8 cellular contexts compared by ENCODE assay signal in genomic region chr6:28980797-28981390, GRCh38. TPM values are rescaled to one million over a fixed set of nuclear protein-coding genes. Genes with fewer than 3 reads are reported as not detected.
DNase-seq lines count a peak whose midpoint lies in the region; ATAC-seq and TF ChIP-seq lines count a peak whose summit lies in the region.

No MANE protein-coding gene starts in this region.

- H3K27me3 ChIP-seq in Loucy (ENCODE audit: insufficient read depth, low read length, poor library complexity, severe bottlenecking): no peaks in the 10 kb centered on the region
- no peaks in the 10 kb centered on the region for H3K27me3 ChIP-seq in ascending aorta
- no peaks in the 10 kb centered on the region for H3K27me3 ChIP-seq in right atrium auricular region

- H3K4me1 ChIP-seq in Loucy (ENCODE audit: insufficient read depth, low read length, poor library complexity, severe bottlenecking): peaks cover 7% of the 10 kb centered on the region
- H3K4me1 ChIP-seq in ascending aorta: no peaks in the 10 kb centered on the region
- H3K4me1 ChIP-seq in right atrium auricular region: peaks cover 0 to 8% of the 10 kb centered on the region in 2 donors

- intact Hi-C loops in ascending aorta (cut with DNase I): loop anchor here (1.0 to 10.0 kb wide), 7 partner anchors 36 to 1846 kb away; a partner anchor contains a TSS

- H3K9me3 ChIP-seq in Loucy (ENCODE audit: insufficient read depth, low read depth, low read length): no peaks in the 10 kb centered on the region
- no peaks in the 10 kb centered on the region for H3K9me3 ChIP-seq in SK-N-MC (ENCODE audit: low read depth, low read length)
- H3K9me3 ChIP-seq in ascending aorta: no peaks in the 10 kb centered on the region
- no peaks in the 10 kb centered on the region for H3K9me3 ChIP-seq in right atrium auricular region

- H3K36me3 ChIP-seq in Loucy (ENCODE audit: insufficient read depth, low read length): no peaks in the 10 kb centered on the region
- no peaks in the 10 kb centered on the region for H3K36me3 ChIP-seq in SK-N-MC (ENCODE audit: insufficient read depth, low read length)
- H3K36me3 ChIP-seq in ascending aorta: no peaks in the 10 kb centered on the region
- H3K36me3 ChIP-seq in right atrium auricular region: no peaks in the 10 kb centered on the region

- peak overlapping the region; percentile 73 for H3K9ac ChIP-seq in Loucy (ENCODE audit: low read depth, low read length, poor library complexity, severe bottlenecking)
- peak overlapping the region; percentile 83 for H3K9ac ChIP-seq in SK-N-MC (ENCODE audit: insufficient read length)

- H3F3A ChIP-seq in Loucy (ENCODE audit: low read depth): peaks cover 5% of the 10 kb centered on the region; the same call in 1 of the 2 replicates

- H4K20me1 ChIP-seq in Loucy (ENCODE audit: insufficient read depth, low read length, poor library complexity, severe bottlenecking): no peaks in the 10 kb centered on the region

- DNase-seq in COLO829 (ENCODE audit: low spot score) (peak; percentile 88), SK-N-MC (ENCODE audit: low read depth, low spot score) (peak; percentile 30), ascending aorta (ENCODE audit: low spot score in 2 of 2) (peak in 1 of 2 donors; percentile 83), right atrium auricular region (ENCODE audit: low spot score) (peak; percentile 69), pulmonary artery endothelial cell (ENCODE audit: low read depth, low spot score) (peak; percentile 72), activated gamma-delta T cell (lab: John Stamatoyannopoulos, UW) (no peak)

- peak overlapping the region; percentile 85 for H3K4me2 ChIP-seq in Loucy (ENCODE audit: low read depth, low read length, poor library complexity, severe bottlenecking)

- peak overlapping the region; percentile 86 for H3K27ac ChIP-seq in SK-N-MC
- peak overlapping the region; percentile 74 to 79 for H3K27ac ChIP-seq in ascending aorta
- H3K27ac ChIP-seq in right atrium auricular region: peak overlapping the region; percentile 83 to 87

- H2AFZ ChIP-seq in Loucy (ENCODE audit: low read length): peak overlapping the region; percentile 94

- TF ChIP-seq CTCF in Loucy (conservative IDR thresholded peaks at IDR 0.05; ENCODE audit: low read length): peak; percentile 59
- TF ChIP-seq CTCF in ascending aorta (IDR thresholded peaks at IDR 0.05): peak; percentile 17 to 41 (median 32)
- peak; percentile 20 to 47 for TF ChIP-seq CTCF in right atrium auricular region (IDR thresholded peaks at IDR 0.05)

- no peaks in the 10 kb centered on the region for H3K9me2 ChIP-seq in Loucy (replicated peaks; ENCODE audit: low read depth, low read length)

- H3K4me3 ChIP-seq in Loucy (ENCODE audit: low read length, poor library complexity, severe bottlenecking): peak overlapping the region; percentile 99
- H3K4me3 ChIP-seq in SK-N-MC: peak overlapping the region; percentile 94
- H3K4me3 ChIP-seq in ascending aorta: peak overlapping the region; percentile 63 to 64
- H3K4me3 ChIP-seq in right atrium auricular region: peak overlapping the region; percentile 55 to 56

- ATAC-seq in GM21390 (IDR thresholded peaks at IDR 0.05; ENCODE audit: unreplicated experiment): peak; percentile 40

- H3K79me2 ChIP-seq in Loucy (ENCODE audit: insufficient read depth, low read length): no peaks in the 10 kb centered on the region

RNA-seq across cellular contexts. Expression of gene ZNF311, which starts 24.2 kb away (rescaled TPM):
- total RNA-seq in ascending aorta (not detected), right atrium auricular region (under 1 TPM in 1 of 2 donors, not detected in 1; 0.24 TPM), pulmonary artery endothelial cell (0.56 and 0.59 TPM in 2 replicates)

RNA-seq across cellular contexts. Expression of gene TRIM27, which starts 57.1 kb away (rescaled TPM):
- total RNA-seq in ascending aorta (167 TPM), right atrium auricular region (10 to 100 TPM; 22.3 to 28.5 TPM), pulmonary artery endothelial cell (54.3 and 64.5 TPM in 2 replicates)
